Comparison of ENCODE assay signal across 14 cellular contexts in genomic region chr11:119615879-119616190, GRCh38.
DNase-seq lines count a peak whose midpoint lies in the region; ATAC-seq and TF ChIP-seq lines count a peak whose summit lies in the region.
"Had no signal": no experiment of that assay in that cellular context is flagged by ENCODE, and none has a peak within 500 bp of the region (broad histone marks: within the 10 kb centered on the region; RNA-seq: fewer than 3 reads in every experiment).

No MANE protein-coding gene starts in this region.

- H3K4me1 Mint-ChIP-seq in nephron, result peaks cover 23% of the 10 kb centered on the region

- peak overlapping the region; percentile 1 to 66 (median 14) for H3K27ac Mint-ChIP-seq in nephron
- H3K27ac Mint-ChIP-seq: stimulated activated naive CD8-positive, alpha-beta T cell treated with anti-CD3 and anti-CD28 coated beads, Interleukin-15, Interleukin-2, amounts not matched to agents 100 ng/mL and 50 ng/mL, for 24 hours had no signal

- peak overlapping the region; percentile 78 for H3K27ac ChIP-seq in caudate nucleus (ENCODE audit: low read depth, low read length)
- H3K27ac ChIP-seq: adrenal gland, gastrocnemius medialis, KMS-11 had no signal

- no peak for TF ChIP-seq CTCF in nephron (IDR thresholded peaks at IDR 0.05; ENCODE audit: unreplicated experiment in 3 of 3)

- H3K36me3 Mint-ChIP-seq in nephron (ENCODE audit: low read depth), result no peaks in the 10 kb centered on the region

- DNase-seq in HPDE6-E6E7 (ENCODE audit: extremely low spot score) (peak; percentile 42), caudate nucleus (lab: John Stamatoyannopoulos, UW) (no peak), HCEC 1CT (no peak), SHP77 (lab: John Stamatoyannopoulos, UW) (no peak)
- DNase-seq in effector CD8-positive, alpha-beta T cell (lab: John Stamatoyannopoulos, UW), result no peak
- no peak for DNase-seq in central memory CD4-positive, alpha-beta T cell
- DNase-seq: activated CD4-positive, alpha-beta T cell treated with anti-CD3 and anti-CD28 coated beads for 4 hours; activated T-cell treated with anti-CD3 and anti-CD28 coated beads, Interleukin-2, amount 50 U/mL, for 4 hours; gastrocnemius medialis had no signal

- peaks cover 35% of the 10 kb centered on the region for H3K27me3 Mint-ChIP-seq in nephron (ENCODE audit: low read depth)

- no peak overlapping the region for H3K4me3 Mint-ChIP-seq in nephron
- H3K4me3 Mint-ChIP-seq: activated T-cell treated with anti-CD3 and anti-CD28 coated beads, Interleukin-2, amount 50 U/mL, for 4 hours; stimulated activated naive CD8-positive, alpha-beta T cell treated with anti-CD3 and anti-CD28 coated beads, Interleukin-15, Interleukin-2, amounts not matched to agents 100 ng/mL and 50 ng/mL, for 24 hours had no signal

- no peaks in the 10 kb centered on the region for H3K9me3 Mint-ChIP-seq in nephron
- H3K9me3 Mint-ChIP-seq: activated T-cell treated with anti-CD3 and anti-CD28 coated beads, Interleukin-2, amount 50 U/mL, for 4 hours; stimulated activated naive CD8-positive, alpha-beta T cell treated with anti-CD3 and anti-CD28 coated beads, Interleukin-15, Interleukin-2, amounts not matched to agents 100 ng/mL and 50 ng/mL, for 24 hours had no signal

- ATAC-seq in GM19395 (IDR thresholded peaks at IDR 0.05; ENCODE audit: unreplicated experiment), result peak; percentile 25
- ATAC-seq: activated T-cell treated with anti-CD3 and anti-CD28 coated beads, Interleukin-2, amount 50 U/mL, for 4 hours; gastrocnemius medialis had no signal
